16 cellular contexts compared by ENCODE assay signal in genomic region chr11:57785072-57785471, GRCh38. TPM values are rescaled to one million over a fixed set of nuclear protein-coding genes. Genes with fewer than 3 reads are reported as not detected.
DNase-seq lines count a peak whose midpoint lies in the region; ATAC-seq and TF ChIP-seq lines count a peak whose summit lies in the region.
"Had no signal": no experiment of that assay in that cellular context is flagged by ENCODE, and none has a peak within 500 bp of the region (broad histone marks: within the 10 kb centered on the region; RNA-seq: fewer than 3 reads in every experiment).

No MANE protein-coding gene starts in this region.

- TF ChIP-seq POLR2A in erythroblast (IDR thresholded peaks at IDR 0.05; ENCODE audit: low read length): no peak

- H3K36me3 ChIP-seq in GM06990 (ENCODE audit: control insufficient read depth, insufficient read depth, low read length) (no peaks in the 10 kb centered on the region), Karpas-422 (ENCODE audit: insufficient read depth, low read length) (no peaks in the 10 kb centered on the region), mucosa of stomach (ENCODE audit: control insufficient read depth, insufficient read depth, low read length) (no peaks in the 10 kb centered on the region)
- H3K36me3 ChIP-seq: vagina had no signal

- H3K27ac ChIP-seq in Karpas-422 (ENCODE audit: low read length): no peak overlapping the region
- H3K27ac ChIP-seq: psoas muscle, vagina had no signal

- H3K27me3 ChIP-seq in GM06990 (replicated peaks; ENCODE audit: control insufficient read depth, insufficient read depth, low read length) (no peaks in the 10 kb centered on the region), Karpas-422 (ENCODE audit: low read length) (no peaks in the 10 kb centered on the region), mucosa of stomach (ENCODE audit: control insufficient read depth, insufficient read depth, low read length) (no peaks in the 10 kb centered on the region)
- H3K27me3 ChIP-seq: dorsolateral prefrontal cortex, vagina had no signal

- H3K9ac ChIP-seq in Karpas-422 (ENCODE audit: low read length) (no peak overlapping the region), mucosa of stomach (ENCODE audit: low read length) (peak overlapping the region; percentile 41)

- H3K4me3 ChIP-seq in GM06990 (replicated peaks; ENCODE audit: low read depth, low read length): no peak overlapping the region
- H3K4me3 ChIP-seq in Karpas-422 (ENCODE audit: low read length): no peak overlapping the region
- no peak overlapping the region for H3K4me3 ChIP-seq in mucosa of stomach (ENCODE audit: low read length)
- H3K4me3 ChIP-seq: psoas muscle, vagina had no signal

- H3K4me1 ChIP-seq in Karpas-422 (ENCODE audit: low read length) (peaks cover 9% of the 10 kb centered on the region), mucosa of stomach (ENCODE audit: control insufficient read depth, insufficient read depth, low read length) (peaks cover 79% of the 10 kb centered on the region)

- no peaks in the 10 kb centered on the region for H3K9me2 ChIP-seq in Karpas-422 (replicated peaks; ENCODE audit: insufficient read depth, low read length)

- H3K4me2 ChIP-seq in Karpas-422 (ENCODE audit: low read depth, low read length, poor library complexity, severe bottlenecking): peak overlapping the region; percentile 6

- ATAC-seq in GM21423 (IDR thresholded peaks at IDR 0.05; ENCODE audit: unreplicated experiment) (peak; percentile 54), GM18517 (IDR thresholded peaks at IDR 0.05; ENCODE audit: unreplicated experiment) (no peak)
- ATAC-seq: Panc1, psoas muscle had no signal

- DNase-seq in GM06990 (ENCODE audit: extremely low read depth, insufficient read length) (peak; percentile 19), Karpas-422 (no peak), HK-2 (ENCODE audit: unreplicated experiment) (no peak), erythroblast (lab: John Stamatoyannopoulos, UW) (no peak)
- no peak for DNase-seq in stimulated activated CD4-positive, alpha-beta T cell treated with anti-CD3 and anti-CD28 coated beads, Interleukin-4, amount 100 ng/mL, for 4 hours
- DNase-seq: activated CD4-positive, alpha-beta T cell treated with anti-CD3 and anti-CD28 coated beads, Interleukin-2, amount 50 U/mL, for 48 hours; DMS53; dorsolateral prefrontal cortex; midbrain; NCI-H2171 treated with DMSO at 0.1 percent for 48 hours; psoas muscle had no signal

- H3K9me3 ChIP-seq in Karpas-422 (ENCODE audit: low read length) (no peaks in the 10 kb centered on the region), mucosa of stomach (ENCODE audit: control insufficient read depth, low read length) (no peaks in the 10 kb centered on the region)
- H3K9me3 ChIP-seq: psoas muscle, vagina had no signal

- no peaks in the 10 kb centered on the region for H4K20me1 ChIP-seq in Karpas-422 (ENCODE audit: insufficient read depth, low read depth, low read length)

- no peaks in the 10 kb centered on the region for H3K79me2 ChIP-seq in Karpas-422 (ENCODE audit: low read length)

- H2AFZ ChIP-seq in Karpas-422 (ENCODE audit: low read length): no peak overlapping the region

- TF ChIP-seq CTCF in GM06990 (IDR thresholded peaks at IDR 0.05; ENCODE audit: insufficient read depth, low read length, poor library complexity, severe bottlenecking): no peak

RNA-seq across cellular contexts. Expression of gene CTNND1, which starts 23.5 kb away (rescaled TPM):
- 5.7 and 6.0 TPM in 2 replicates for total RNA-seq in Karpas-422 (2014; rRNA removed; shearing (Covaris generic); ENCODE audit: low replicate concordance)

RNA-seq across cellular contexts. Expression of gene BTBD18, which starts 33.5 kb away (rescaled TPM):
- total RNA-seq in Karpas-422 (2014; rRNA removed; shearing (Covaris generic); ENCODE audit: low replicate concordance): not detected in 2 replicates
- total RNA-seq: dorsolateral prefrontal cortex, psoas muscle, vagina had no signal

RNA-seq across cellular contexts. Expression of gene SELENOH, which starts 43.8 kb away (rescaled TPM):
- total RNA-seq in Karpas-422 (2014; rRNA removed; shearing (Covaris generic); ENCODE audit: low replicate concordance): 112 and 172 TPM in 2 replicates
